Comparison of ENCODE assay signal across 16 cellular contexts in the genomic region with DNA sequence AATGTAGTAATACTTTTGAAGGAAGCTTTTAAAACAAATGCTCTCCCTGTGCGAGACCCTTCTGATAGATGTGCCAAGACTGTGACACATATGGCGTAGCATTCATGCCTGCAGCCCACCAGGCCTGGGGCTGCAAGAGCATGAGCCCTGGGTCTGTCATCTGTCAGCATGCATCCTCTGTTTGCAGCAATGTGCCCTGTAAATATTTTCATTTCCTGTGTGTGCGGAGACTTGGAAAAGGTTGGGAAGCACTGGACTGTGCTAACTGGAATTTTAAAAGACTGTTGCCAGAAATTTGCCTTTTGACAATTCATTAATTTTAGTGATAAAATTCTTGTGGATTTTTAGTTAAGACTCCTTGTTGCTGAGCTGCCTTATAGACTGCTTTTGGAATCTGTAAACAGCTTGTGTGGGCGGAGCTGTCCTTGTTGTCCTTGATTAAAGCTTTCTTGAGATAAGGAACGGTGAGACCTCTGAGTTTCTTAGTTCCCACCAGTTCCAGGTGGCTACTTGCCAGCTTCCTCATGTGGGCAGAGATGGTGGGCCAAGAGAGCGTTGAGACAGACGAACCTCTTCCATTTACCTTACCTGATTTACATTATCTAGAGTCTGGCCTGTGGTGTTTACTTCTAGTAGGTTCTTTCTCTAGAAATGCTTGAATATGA. TPM values are rescaled to one million over a fixed set of nuclear protein-coding genes. Genes with fewer than 3 reads are reported as not detected.
A peak's percentile ranks its signal among the peaks of the same experiment; 100 is the strongest.
DNase-seq lines count a peak whose midpoint lies in the region; ATAC-seq, FAIRE-seq and TF ChIP-seq lines count a peak whose summit lies in the region.
"Had no signal": no experiment of that assay in that cellular context is flagged by ENCODE, and none has a peak within 500 bp of the region (broad histone marks: within the 10 kb centered on the region; RNA-seq: fewer than 3 reads in every experiment).

No MANE protein-coding gene starts in this region.

- no peak overlapping the region for H3K4me3 Mint-ChIP-seq in astrocyte (ENCODE audit: unreplicated experiment)
- H3K4me3 Mint-ChIP-seq: central memory CD8-positive, alpha-beta T cell had no signal

- DNase-seq in astrocyte (ENCODE audit: low read depth) (peak; percentile 47), iris pigment epithelial cell (ENCODE audit: low read depth) (peak; percentile 64), gastrocnemius medialis (no peak)
- no peak for DNase-seq in activated CD4-positive, alpha-beta T cell treated with anti-CD3 and anti-CD28 coated beads for 4 hours
- DNase-seq: activated CD8-positive, alpha-beta memory T cell treated with anti-CD3 and anti-CD28 coated beads for 24 hours; activated gamma-delta T cell treated with Interleukin-2 at 50 U/mL for 16 hours; EL; esophagus squamous epithelium; mucosa of descending colon; NCI-H2081; SK-N-SH had no signal

- H3K4me1 ChIP-seq in HEK293 (ENCODE audit: control insufficient read depth, insufficient read depth, low read length) = peaks cover 20% of the 10 kb centered on the region
- peaks cover 6% of the 10 kb centered on the region for H3K4me1 ChIP-seq in astrocyte (ENCODE audit: insufficient read depth, low read length)
- H3K4me1 ChIP-seq in gastrocnemius medialis = peaks cover 33 to 37% of the 10 kb centered on the region in 2 donors
- H3K4me1 ChIP-seq in gastroesophageal sphincter = peaks cover 0 to 41% (median 4%) of the 10 kb centered on the region in 3 donors

- H3K4me2 ChIP-seq in astrocyte (ENCODE audit: low read length) = no peak overlapping the region
- H3K4me2 ChIP-seq: SK-N-SH had no signal

- peaks cover 74% of the 10 kb centered on the region for H4K20me1 ChIP-seq in astrocyte (ENCODE audit: insufficient read depth, low read length)

- intact Hi-C loops in gastrocnemius medialis (cut with DNase I; ENCODE audit: low total_unique reads) = no loop called here

- no peak for TF ChIP-seq POLR2A in gastrocnemius medialis (IDR thresholded peaks at IDR 0.05)
- no peak for TF ChIP-seq POLR2A in gastroesophageal sphincter (IDR thresholded peaks at IDR 0.05)

- H3K9me3 ChIP-seq in HEK293 (ENCODE audit: control insufficient read depth, insufficient read depth, low read depth, low read length) (no peaks in the 10 kb centered on the region), astrocyte (ENCODE audit: insufficient read depth, low read depth, low read length) (no peaks in the 10 kb centered on the region), gastrocnemius medialis (no peaks in the 10 kb centered on the region), gastroesophageal sphincter (no peaks in the 10 kb centered on the region)
- H3K9me3 ChIP-seq: esophagus squamous epithelium, mucosa of descending colon, SK-N-SH had no signal

- H3K27ac ChIP-seq in HEK293 (ENCODE audit: extremely low read depth, low read depth, low read length) (no peak overlapping the region), astrocyte (ENCODE audit: low read depth, low read length) (no peak overlapping the region), gastrocnemius medialis (peak overlapping the region; percentile 7 to 63 (median 28)), gastroesophageal sphincter (peak overlapping the region in 1 of 4 donors; percentile 4)
- H3K27ac ChIP-seq: esophagus squamous epithelium had no signal

- H3K27me3 ChIP-seq in astrocyte (ENCODE audit: insufficient read depth, low read length) (no peaks in the 10 kb centered on the region), gastrocnemius medialis (no peaks in the 10 kb centered on the region), gastroesophageal sphincter (no peaks in the 10 kb centered on the region)
- H3K27me3 ChIP-seq: esophagus squamous epithelium had no signal

- H3K4me3 ChIP-seq in HEK293 (ENCODE audit: low read depth, low read length) (no peak overlapping the region), astrocyte (ENCODE audit: insufficient read depth, low read depth, low read length) (no peak overlapping the region), gastrocnemius medialis (no peak overlapping the region), gastroesophageal sphincter (no peak overlapping the region)
- H3K4me3 ChIP-seq: esophagus squamous epithelium, mucosa of descending colon had no signal

- no peak overlapping the region for H3K9ac ChIP-seq in astrocyte (ENCODE audit: low read length)
- H3K9ac ChIP-seq: SK-N-SH had no signal

- H3K27me3 Mint-ChIP-seq in astrocyte (ENCODE audit: low read depth, unreplicated experiment) = no peaks in the 10 kb centered on the region
- H3K27me3 Mint-ChIP-seq: central memory CD8-positive, alpha-beta T cell had no signal

- TF ChIP-seq CTCF in HEK293 (tag by site-specific recombination; IDR thresholded peaks at IDR 0.05) (no peak), astrocyte (IDR thresholded peaks at IDR 0.05; ENCODE audit: insufficient read depth, low read depth, low read length) (no peak), gastrocnemius medialis (IDR thresholded peaks at IDR 0.05 in 4 of 5, conservative IDR thresholded peaks at IDR 0.05 in 1 of 5) (no peak), gastroesophageal sphincter (IDR thresholded peaks at IDR 0.05) (no peak)

- no peak for FAIRE-seq in astrocyte (lab: Jason Lieb, UNC)

- peaks cover 30% of the 10 kb centered on the region in 2 experiments; a peak in 2 of 3 replicates for H3K36me3 ChIP-seq in HEK293 (ENCODE audit: control insufficient read depth in 2 of 2, insufficient read depth in 1 of 2, low read length in 2 of 2)
- peaks cover 7% of the 10 kb centered on the region for H3K36me3 ChIP-seq in astrocyte (ENCODE audit: insufficient read depth, low read length)
- peaks cover 0 to 24% of the 10 kb centered on the region in 2 donors for H3K36me3 ChIP-seq in gastrocnemius medialis
- peaks cover 0 to 59% of the 10 kb centered on the region in 2 donors for H3K36me3 ChIP-seq in gastroesophageal sphincter

- ATAC-seq in gastrocnemius medialis = no peak
- no peak for ATAC-seq in GM18907 (IDR thresholded peaks at IDR 0.05; ENCODE audit: unreplicated experiment)
- no peak for ATAC-seq in HG03196 (IDR thresholded peaks at IDR 0.05; ENCODE audit: unreplicated experiment)
- ATAC-seq in gastroesophageal sphincter = no peak
- ATAC-seq: mucosa of descending colon had no signal

- POLR2A ChIA-PET in HEK293 (lab: Yijun Ruan, JAX) = no interaction called here

- no peaks in the 10 kb centered on the region for H3K9me3 Mint-ChIP-seq in astrocyte (ENCODE audit: unreplicated experiment)
- H3K9me3 Mint-ChIP-seq: central memory CD8-positive, alpha-beta T cell had no signal

- peaks cover 19% of the 10 kb centered on the region for H3K36me3 Mint-ChIP-seq in astrocyte (ENCODE audit: low read depth, unreplicated experiment)

- in situ Hi-C loops in gastrocnemius medialis (cut with MboI; ENCODE audit: low sequenced_read_pairs in 4 of 4) = loop anchor here in 1 of 4 donors (10.0 kb wide), 1 partner anchor 284 kb away; the partner anchor contains the start of gene TNFAIP2

- 61 to 75% methylated on average over 3 to 6 of the region's 7 CpGs for WGBS in gastroesophageal sphincter (ENCODE audit: low coverage in 1 of 2), 2 donors

- TF ChIP-seq EP300 in gastroesophageal sphincter (IDR thresholded peaks at IDR 0.05) = no peak

- peaks cover 27% of the 10 kb centered on the region for H3K4me1 Mint-ChIP-seq in astrocyte (ENCODE audit: low read depth, unreplicated experiment)

- CTCF ChIA-PET in HEK293 (lab: Yijun Ruan, JAX) = interaction anchor here (0.6 to 1.0 kb wide), 2 partner anchors 18 to 19 kb away, joined by 3 to 4 read pairs; no protein-coding TSS in a partner anchor

- H2AFZ ChIP-seq in astrocyte (ENCODE audit: low read depth, low read length) = no peak overlapping the region

- H3K27ac Mint-ChIP-seq in astrocyte (ENCODE audit: unreplicated experiment) = no peak overlapping the region

- H3K79me2 ChIP-seq in astrocyte (ENCODE audit: insufficient read depth, low read length) = peaks cover 89% of the 10 kb centered on the region

TF ChIP-seq in HEK293, 187 proteins besides CTCF, POLR2A, EP300 and RAD21 (continues in another document):
- no peak for TF ChIP-seq KLF7 (tag by site-specific recombination; IDR thresholded peaks at IDR 0.05; ENCODE audit: borderline replicate concordance)
- TF ChIP-seq ZNF521 (tag by site-specific recombination; IDR thresholded peaks at IDR 0.05) = no peak
- no peak for TF ChIP-seq ZNF174 (tag by site-specific recombination; IDR thresholded peaks at IDR 0.05)
- TF ChIP-seq ZNF621 (tag by site-specific recombination; IDR thresholded peaks at IDR 0.05) = no peak
- TF ChIP-seq ZSCAN18 (tag by site-specific recombination; IDR thresholded peaks at IDR 0.05) = no peak
- TF ChIP-seq ZNF624 (tag by site-specific recombination; IDR thresholded peaks at IDR 0.05) = no peak
- no peak for TF ChIP-seq ZNF580 (tag by site-specific recombination; IDR thresholded peaks at IDR 0.05)
- no peak for TF ChIP-seq SCRT1 (tag by site-specific recombination; IDR thresholded peaks at IDR 0.05; ENCODE audit: borderline replicate concordance)
- TF ChIP-seq ZNF776 (tag by site-specific recombination; IDR thresholded peaks at IDR 0.05; ENCODE audit: borderline replicate concordance) = no peak
- no peak for TF ChIP-seq ZNF391 (tag by site-specific recombination; IDR thresholded peaks at IDR 0.05; ENCODE audit: borderline replicate concordance, low read depth)
- peak; percentile 46 for TF ChIP-seq ZFHX2 (tag by site-specific recombination; conservative IDR thresholded peaks at IDR 0.05)
- no peak for TF ChIP-seq ZNF555 (tag by site-specific recombination; conservative IDR thresholded peaks at IDR 0.05)
- TF ChIP-seq ZNF48 (tag by site-specific recombination; IDR thresholded peaks at IDR 0.05) = no peak

RNA-seq across cellular contexts. Expression of gene MARK3, which starts 23.4 kb away (rescaled TPM):
- total RNA-seq in astrocyte (111 and 124 TPM in 2 replicates), gastrocnemius medialis (10 to 100 TPM; 60.2 to 73.1 (median 71.6) TPM), gastroesophageal sphincter (100 to 1,000 TPM in 1 of 4 donors, 10 to 100 TPM in 3; 65.1 to 127 (median 70.4) TPM)

Comparison
In these comparisons a context has a peak if more than half of its experiments do, and no peak if none do; other contexts are left out.
1. H3K27ac ChIP-seq: peak in gastrocnemius medialis (4 of 4); none in HEK293 (single experiment) and astrocyte (single experiment).
2. DNase-seq: peak in astrocyte (single experiment) and iris pigment epithelial cell (single experiment); none in gastrocnemius medialis (0 of 2) and activated CD4-positive, alpha-beta T cell treated with anti-CD3 and anti-CD28 coated beads for 4 hours (0 of 2).